Comparison of ENCODE assay signal across 8 cellular contexts in genomic region chr13:114067381-114067885, GRCh38.
DNase-seq lines count a peak whose midpoint lies in the region; ATAC-seq and TF ChIP-seq lines count a peak whose summit lies in the region.

No MANE protein-coding gene starts in this region.

- no peaks in the 10 kb centered on the region for H3K9me2 ChIP-seq in SU-DHL-6 (replicated peaks; ENCODE audit: insufficient read depth, low read length)

- DNase-seq in AG10803 (ENCODE audit: low read depth) = peak; percentile 90
- peak; percentile 88 for DNase-seq in fibroblast of peridontal ligament (ENCODE audit: extremely low read depth)
- peak; percentile 20 to 42 (median 33) for DNase-seq in stimulated activated CD4-positive, alpha-beta T cell treated with anti-CD3 and anti-CD28 coated beads, TNF-alpha, amount 100 ng/mL, for 24 hours (ENCODE audit: low read depth in 3 of 3)
- DNase-seq in ureter (ENCODE audit: low spot score) = no peak
- no peak for DNase-seq in BE2C

- H3K36me3 ChIP-seq in SU-DHL-6 (ENCODE audit: low read length) (no peaks in the 10 kb centered on the region), BE2C (no peaks in the 10 kb centered on the region; the same call in 1 of the 2 replicates)

- H3F3A ChIP-seq in SU-DHL-6 (ENCODE audit: insufficient read depth) = peaks cover 26% of the 10 kb centered on the region

- H3K4me3 ChIP-seq in AG10803 (ENCODE audit: low read length) (peak overlapping the region; percentile 39), SU-DHL-6 (ENCODE audit: insufficient read depth, low read length, poor library complexity, severe bottlenecking) (no peak overlapping the region), BE2C (ENCODE audit: low read depth, low read length) (no peak overlapping the region)

- ATAC-seq in GM18909 (IDR thresholded peaks at IDR 0.05; ENCODE audit: poor library complexity, unreplicated experiment) = peak; percentile 66
- ATAC-seq in HG03066 (IDR thresholded peaks at IDR 0.05; ENCODE audit: low read depth, unreplicated experiment) = peak; percentile 66

- H3K4me1 ChIP-seq in BE2C = peaks cover 26% of the 10 kb centered on the region

- no peaks in the 10 kb centered on the region for H4K20me1 ChIP-seq in SU-DHL-6 (ENCODE audit: low read depth, low read length)

- TF ChIP-seq CTCF in AG10803 (conservative IDR thresholded peaks at IDR 0.05; ENCODE audit: low read length) = no peak
- no peak for TF ChIP-seq CTCF in SU-DHL-6 (IDR thresholded peaks at IDR 0.05; ENCODE audit: insufficient read depth, low read length, poor library complexity, severe bottlenecking)
- no peak for TF ChIP-seq CTCF in BE2C (IDR thresholded peaks at IDR 0.05; ENCODE audit: low read depth, low read length)

- peak overlapping the region; percentile 93 for H3K27ac ChIP-seq in SU-DHL-6 (ENCODE audit: low read depth, low read length)

- H3K9ac ChIP-seq in SU-DHL-6 (ENCODE audit: low read length) = peak overlapping the region; percentile 56

- no peak overlapping the region for H2AFZ ChIP-seq in SU-DHL-6 (ENCODE audit: low read depth, low read length, severe bottlenecking)

- peak overlapping the region; percentile 55 for H3K4me2 ChIP-seq in SU-DHL-6 (ENCODE audit: low read depth, low read length, poor library complexity, severe bottlenecking)

- no peaks in the 10 kb centered on the region for H3K27me3 ChIP-seq in SU-DHL-6 (ENCODE audit: low read length)
- no peaks in the 10 kb centered on the region for H3K27me3 ChIP-seq in BE2C

- no peaks in the 10 kb centered on the region for H3K79me2 ChIP-seq in SU-DHL-6 (ENCODE audit: insufficient read depth, low read length)

- H3K9me3 ChIP-seq in SU-DHL-6 (ENCODE audit: insufficient read depth, low read length) = no peaks in the 10 kb centered on the region
- H3K9me3 ChIP-seq in BE2C = no peaks in the 10 kb centered on the region

Comparison
In these comparisons a context has a peak if more than half of its experiments do, and no peak if none do; other contexts are left out.
1. DNase-seq: peak in AG10803 (single experiment), fibroblast of peridontal ligament (single experiment) and stimulated activated CD4-positive, alpha-beta T cell treated with anti-CD3 and anti-CD28 coated beads, TNF-alpha, amount 100 ng/mL, for 24 hours (3 of 3); none in ureter (single experiment) and BE2C (single experiment).